Comparison of ENCODE assay signal across 12 cellular contexts in genomic region chr5:119270955-119271757, GRCh38.
A peak's percentile ranks its signal among the peaks of the same experiment; 100 is the strongest.
DNase-seq lines count a peak whose midpoint lies in the region; ATAC-seq and TF ChIP-seq lines count a peak whose summit lies in the region.
"Had no signal": no experiment of that assay in that cellular context is flagged by ENCODE, and none has a peak within 500 bp of the region (broad histone marks: within the 10 kb centered on the region; RNA-seq: fewer than 3 reads in every experiment).

No MANE protein-coding gene starts in this region.

- TF ChIP-seq POLR2A in breast epithelium (IDR thresholded peaks at IDR 0.05) (no peak), esophagus squamous epithelium (IDR thresholded peaks at IDR 0.05) (no peak), vagina (IDR thresholded peaks at IDR 0.05) (no peak)

- H2AFZ ChIP-seq in SU-DHL-6 (ENCODE audit: low read depth, low read length, severe bottlenecking): no peak overlapping the region

- H3K4me1 ChIP-seq in breast epithelium (no peaks in the 10 kb centered on the region), esophagus squamous epithelium (peaks cover 0 to 90% (median 45%) of the 10 kb centered on the region in 3 donors), vagina (peaks cover 58% of the 10 kb centered on the region)

- BruUV-seq in MCF 10A (replicated peaks; lab: Mats Ljungman, UMichigan): no TSS peak

- H3K4me1 Mint-ChIP-seq in MCF 10A (ENCODE audit: insufficient read depth, unreplicated experiment): peaks cover 37% of the 10 kb centered on the region

- no peak overlapping the region for H3K27ac Mint-ChIP-seq in MCF 10A (ENCODE audit: low read depth, unreplicated experiment)

- intact Hi-C loops in MCF 10A (cut with micrococcal nuclease): no loop called here
- intact Hi-C loops in breast epithelium (cut with DNase I; ENCODE audit: low total_unique reads): loop anchor here (10.0 kb wide), 1 partner anchor 144 kb away; no protein-coding TSS in a partner anchor
- intact Hi-C loops in esophagus squamous epithelium (cut with DNase I): no loop called here
- intact Hi-C loops in vagina (cut with DNase I): loop anchor here (10.0 kb wide), 1 partner anchor 54 kb away; no protein-coding TSS in a partner anchor
- intact Hi-C loops in posterior cingulate gyrus (cut with DNase I): no loop called here

- no peaks in the 10 kb centered on the region for H3K36me3 ChIP-seq in breast epithelium
- H3K36me3 ChIP-seq in SU-DHL-6 (ENCODE audit: low read length): no peaks in the 10 kb centered on the region
- H3K36me3 ChIP-seq in esophagus squamous epithelium: no peaks in the 10 kb centered on the region
- no peaks in the 10 kb centered on the region for H3K36me3 ChIP-seq in vagina
- H3K36me3 ChIP-seq: gastroesophageal sphincter had no signal

- TF ChIP-seq CTCF in MCF 10A (IDR thresholded peaks at IDR 0.05; ENCODE audit: unreplicated experiment): no peak
- TF ChIP-seq CTCF in breast epithelium (IDR thresholded peaks at IDR 0.05): no peak
- TF ChIP-seq CTCF in SU-DHL-6 (IDR thresholded peaks at IDR 0.05; ENCODE audit: insufficient read depth, low read length, poor library complexity, severe bottlenecking): no peak
- no peak for TF ChIP-seq CTCF in esophagus squamous epithelium (IDR thresholded peaks at IDR 0.05)
- no peak for TF ChIP-seq CTCF in vagina (IDR thresholded peaks at IDR 0.05)

- 58 to 67% methylated on average over 5 to 6 of the region's 6 CpGs for WGBS in esophagus squamous epithelium, 2 donors

- H3K9me3 ChIP-seq in breast epithelium (no peaks in the 10 kb centered on the region), SU-DHL-6 (ENCODE audit: insufficient read depth, low read length) (no peaks in the 10 kb centered on the region), esophagus squamous epithelium (no peaks in the 10 kb centered on the region), vagina (no peaks in the 10 kb centered on the region)
- H3K9me3 ChIP-seq: gastroesophageal sphincter had no signal

- peaks cover 48% of the 10 kb centered on the region for H3F3A ChIP-seq in SU-DHL-6 (ENCODE audit: insufficient read depth)

- POLR2A ChIA-PET in MCF 10A (lab: Yijun Ruan, JAX): interaction anchor here (0.7 to 6.1 kb wide), 10 partner anchors 18 to 200 kb away, joined by 3 to 117 read pairs (median 11); partner anchors contain the start of genes DMXL1 and TNFAIP8

- no peak for ATAC-seq in HG02759 (IDR thresholded peaks at IDR 0.05; ENCODE audit: unreplicated experiment)
- ATAC-seq: gastroesophageal sphincter, left lobe of liver, Right ventricle myocardium inferior had no signal

- H3K9me2 ChIP-seq in SU-DHL-6 (replicated peaks; ENCODE audit: insufficient read depth, low read length): no peaks in the 10 kb centered on the region

- no peaks in the 10 kb centered on the region for H4K20me1 ChIP-seq in SU-DHL-6 (ENCODE audit: low read depth, low read length)

- H3K4me3 ChIP-seq in breast epithelium (no peak overlapping the region), SU-DHL-6 (ENCODE audit: insufficient read depth, low read length, poor library complexity, severe bottlenecking) (peak overlapping the region; percentile 79), esophagus squamous epithelium (peak overlapping the region in 1 of 4 donors; percentile 92), vagina (peak overlapping the region in 1 of 2 donors; percentile 5)

- peaks cover 62% of the 10 kb centered on the region for H3K79me2 ChIP-seq in SU-DHL-6 (ENCODE audit: insufficient read depth, low read length)

- peak overlapping the region; percentile 88 for H3K9ac ChIP-seq in SU-DHL-6 (ENCODE audit: low read length)

- no peak overlapping the region for H3K4me3 Mint-ChIP-seq in MCF 10A (ENCODE audit: unreplicated experiment)

- DNase-seq in MCF 10A (ENCODE audit: unreplicated experiment) (peak; percentile 46), breast epithelium (ENCODE audit: low spot score in 2 of 2) (no peak), esophagus squamous epithelium (lab: John Stamatoyannopoulos, UW) (no peak), vagina (ENCODE audit: extremely low spot score in 2 of 2) (no peak), posterior cingulate gyrus (no peak)
- no peak for DNase-seq in activated effector memory CD4-positive, alpha-beta T cell treated with anti-CD3 and anti-CD28 coated beads, Interleukin-2, amount 50 U/mL, for 16 hours
- DNase-seq: NCI-H2081 treated with DMSO at 0.1 percent for 48 hours had no signal

- H3K36me3 Mint-ChIP-seq in MCF 10A (ENCODE audit: insufficient read depth, unreplicated experiment): peaks cover 7% of the 10 kb centered on the region

- peak overlapping the region; percentile 85 for H3K4me2 ChIP-seq in SU-DHL-6 (ENCODE audit: low read depth, low read length, poor library complexity, severe bottlenecking)

- CTCF ChIA-PET in MCF 10A (lab: Yijun Ruan, JAX): interaction anchor here (0.9 to 8.8 kb wide), 10 partner anchors 13 to 196 kb away, joined by 3 to 100 read pairs (median 6); no protein-coding TSS in a partner anchor

- H3K27me3 ChIP-seq in breast epithelium (no peaks in the 10 kb centered on the region), SU-DHL-6 (ENCODE audit: low read length) (no peaks in the 10 kb centered on the region), esophagus squamous epithelium (no peaks in the 10 kb centered on the region), vagina (no peaks in the 10 kb centered on the region)
- H3K27me3 ChIP-seq: gastroesophageal sphincter had no signal

- no peaks in the 10 kb centered on the region for H3K9me3 Mint-ChIP-seq in MCF 10A (ENCODE audit: unreplicated experiment)

- no peaks in the 10 kb centered on the region for H3K27me3 Mint-ChIP-seq in MCF 10A (ENCODE audit: insufficient read depth, unreplicated experiment)

- H3K27ac ChIP-seq in breast epithelium (no peak overlapping the region), SU-DHL-6 (ENCODE audit: low read depth, low read length) (peak overlapping the region; percentile 96), esophagus squamous epithelium (peak overlapping the region in 3 of 4 donors; percentile 59 to 97 (median 96)), vagina (peak overlapping the region; percentile 10)

Comparison
In these comparisons a context has a peak if more than half of its experiments do, and no peak if none do; other contexts are left out.
1. intact Hi-C loops: an anchor here in breast epithelium (10.0 kb wide) and vagina (10.0 kb wide); none called in MCF 10A, esophagus squamous epithelium and posterior cingulate gyrus.
2. H3K27ac ChIP-seq: peak in SU-DHL-6 (single experiment), esophagus squamous epithelium (3 of 4) and vagina (single experiment); none in breast epithelium (0 of 2).